Comparison of ENCODE assay signal across 31 cellular contexts in genomic region chr1:10850026-10850425, GRCh38.
"Had no signal": no experiment of that assay in that cellular context is flagged by ENCODE, and none has a peak within 500 bp of the region (broad histone marks: within the 10 kb centered on the region; RNA-seq: fewer than 3 reads in every experiment).

No MANE protein-coding gene starts in this region.

- H3K36me3 ChIP-seq: ascending aorta, breast epithelium, cardiac muscle cell, colonic mucosa, esophagus squamous epithelium, gastroesophageal sphincter, heart right ventricle had no signal

- H3K27ac ChIP-seq: ascending aorta, breast epithelium, cardiac muscle cell, colonic mucosa, epithelial cell of prostate, esophagus squamous epithelium, gastroesophageal sphincter, heart right ventricle had no signal

- DNase-seq: activated CD4-positive, alpha-beta memory T cell treated with anti-CD3 and anti-CD28 coated beads, Interleukin-2, amount 10 ng/mL, durations not matched to agents 7 days and 5 days; activated CD4-positive, alpha-beta T cell treated with anti-CD3 and anti-CD28 coated beads for 4 hours; activated CD4-positive, alpha-beta T cell treated with anti-CD3 and anti-CD28 coated beads, Interleukin-2, amount 10 ng/mL, durations not matched to agents 7 days and 5 days; activated CD4-positive, alpha-beta T cell treated with anti-CD3 and anti-CD28 coated beads, Interleukin-2, amount 50 U/mL, for 4 hours; activated CD4-positive, CD25-positive, alpha-beta regulatory T cell; activated CD4-positive, CD25-positive, alpha-beta regulatory T cell treated with anti-CD3 and anti-CD28 coated beads, Interleukin-2, amount 50 U/mL, for 72 hours; activated CD8-positive, alpha-beta memory T cell treated with anti-CD3 and anti-CD28 coated beads, Interleukin-2, amount 50 U/mL, for 48 hours; activated gamma-delta T cell; activated naive CD4-positive, alpha-beta T cell; activated naive CD4-positive, alpha-beta T cell treated with anti-CD3 and anti-CD28 coated beads, Interleukin-2, amount 10 ng/mL, durations not matched to agents 7 days and 5 days; activated naive CD8-positive, alpha-beta T cell treated with anti-CD3 and anti-CD28 coated beads, Interleukin-2, amount 10 ng/mL, durations not matched to agents 7 days and 5 days; activated T-cell treated with anti-CD3 and anti-CD28 coated beads for 4 hours; activated T-cell treated with anti-CD3 and anti-CD28 coated beads, Interleukin-2, amount 50 U/mL, for 24 hours; activated T-cell treated with anti-CD3 and anti-CD28 coated beads, Interleukin-2, amount 50 U/mL, for 72 hours; central memory CD4-positive, alpha-beta T cell; cerebellar nuclear complex; colonic mucosa; effector CD8-positive, alpha-beta T cell; esophagus squamous epithelium; foreskin melanocyte; heart right ventricle; T-helper 17 cell; T1000 had no signal

- H3K4me1 ChIP-seq: ascending aorta, breast epithelium, colonic mucosa, gastroesophageal sphincter had no signal

- ATAC-seq: activated naive CD4-positive, alpha-beta T cell treated with anti-CD3 and anti-CD28 coated beads, Interleukin-2, amount 50 U/mL, for 72 hours; activated T-cell treated with anti-CD3 and anti-CD28 coated beads, Interleukin-2, amount 50 U/mL, for 72 hours; gastroesophageal sphincter; T-helper 17 cell had no signal

- H3K27me3 ChIP-seq: ascending aorta, cardiac muscle cell, colonic mucosa, gastroesophageal sphincter had no signal

- H3K4me1 Mint-ChIP-seq: activated CD4-positive, alpha-beta memory T cell treated with anti-CD3 and anti-CD28 coated beads, Interleukin-2, amount 10 ng/mL, durations not matched to agents 7 days and 5 days; activated CD4-positive, alpha-beta T cell treated with anti-CD3 and anti-CD28 coated beads, Interleukin-2, amount 10 ng/mL, durations not matched to agents 7 days and 5 days; activated naive CD4-positive, alpha-beta T cell treated with anti-CD3 and anti-CD28 coated beads, Interleukin-2, amount 10 ng/mL, durations not matched to agents 7 days and 5 days; activated naive CD8-positive, alpha-beta T cell treated with anti-CD3 and anti-CD28 coated beads, Interleukin-2, amount 10 ng/mL, durations not matched to agents 7 days and 5 days; brain; T-helper 17 cell had no signal

- H3K4me3 ChIP-seq: ascending aorta, breast epithelium, cardiac muscle cell, colonic mucosa, esophagus squamous epithelium, gastroesophageal sphincter, heart right ventricle had no signal

- H3K9me3 ChIP-seq: breast epithelium, colonic mucosa, esophagus squamous epithelium, heart right ventricle had no signal

- H3K4me3 Mint-ChIP-seq: activated CD4-positive, alpha-beta memory T cell treated with anti-CD3 and anti-CD28 coated beads, Interleukin-2, amount 10 ng/mL, durations not matched to agents 7 days and 5 days; activated CD4-positive, alpha-beta T cell treated with anti-CD3 and anti-CD28 coated beads, Interleukin-2, amount 10 ng/mL, durations not matched to agents 7 days and 5 days; activated naive CD4-positive, alpha-beta T cell treated with anti-CD3 and anti-CD28 coated beads, Interleukin-2, amount 10 ng/mL, durations not matched to agents 7 days and 5 days; activated naive CD8-positive, alpha-beta T cell treated with anti-CD3 and anti-CD28 coated beads, Interleukin-2, amount 10 ng/mL, durations not matched to agents 7 days and 5 days; activated T-cell treated with anti-CD3 and anti-CD28 coated beads, Interleukin-2, amount 50 U/mL, for 24 hours; activated T-cell treated with anti-CD3 and anti-CD28 coated beads, Interleukin-2, amount 50 U/mL, for 72 hours; brain; T-helper 17 cell; T-helper 2 cell treated with Interferon-gamma antibody and Interleukin-4, amounts not matched to agents 5 μg/mL and 100 μg/mL, for 36 hours had no signal

- H3K36me3 Mint-ChIP-seq: activated naive CD4-positive, alpha-beta T cell treated with anti-CD3 and anti-CD28 coated beads, Interleukin-2, amount 10 ng/mL, durations not matched to agents 7 days and 5 days; activated naive CD4-positive, alpha-beta T cell treated with anti-CD3 and anti-CD28 coated beads, Interleukin-2, amount 50 U/mL, for 72 hours; activated naive CD8-positive, alpha-beta T cell treated with anti-CD3 and anti-CD28 coated beads, Interleukin-2, amount 10 ng/mL, durations not matched to agents 7 days and 5 days had no signal

- H3K9me3 Mint-ChIP-seq: activated CD4-positive, alpha-beta memory T cell treated with anti-CD3 and anti-CD28 coated beads, Interleukin-2, amount 10 ng/mL, durations not matched to agents 7 days and 5 days; activated CD4-positive, alpha-beta T cell treated with anti-CD3 and anti-CD28 coated beads, Interleukin-2, amount 10 ng/mL, durations not matched to agents 7 days and 5 days; activated naive CD4-positive, alpha-beta T cell treated with anti-CD3 and anti-CD28 coated beads, Interleukin-2, amount 10 ng/mL, durations not matched to agents 7 days and 5 days; activated naive CD8-positive, alpha-beta T cell treated with anti-CD3 and anti-CD28 coated beads, Interleukin-2, amount 10 ng/mL, durations not matched to agents 7 days and 5 days; activated T-cell treated with anti-CD3 and anti-CD28 coated beads, Interleukin-2, amount 50 U/mL, for 24 hours; activated T-cell treated with anti-CD3 and anti-CD28 coated beads, Interleukin-2, amount 50 U/mL, for 72 hours; T-helper 2 cell treated with Interferon-gamma antibody and Interleukin-4, amounts not matched to agents 5 μg/mL and 100 μg/mL, for 36 hours had no signal

- H3K27ac Mint-ChIP-seq: activated CD4-positive, alpha-beta memory T cell treated with anti-CD3 and anti-CD28 coated beads, Interleukin-2, amount 10 ng/mL, durations not matched to agents 7 days and 5 days; activated CD4-positive, alpha-beta T cell treated with anti-CD3 and anti-CD28 coated beads, Interleukin-2, amount 10 ng/mL, durations not matched to agents 7 days and 5 days; activated naive CD4-positive, alpha-beta T cell treated with anti-CD3 and anti-CD28 coated beads, Interleukin-2, amount 10 ng/mL, durations not matched to agents 7 days and 5 days; activated naive CD8-positive, alpha-beta T cell treated with anti-CD3 and anti-CD28 coated beads, Interleukin-2, amount 10 ng/mL, durations not matched to agents 7 days and 5 days; activated T-cell treated with anti-CD3 and anti-CD28 coated beads, Interleukin-2, amount 50 U/mL, for 24 hours; activated T-cell treated with anti-CD3 and anti-CD28 coated beads, Interleukin-2, amount 50 U/mL, for 72 hours; brain; T-helper 17 cell; T-helper 2 cell treated with Interferon-gamma antibody and Interleukin-4, amounts not matched to agents 5 μg/mL and 100 μg/mL, for 36 hours had no signal
